34 cellular contexts compared by ENCODE assay signal in the genomic region with DNA sequence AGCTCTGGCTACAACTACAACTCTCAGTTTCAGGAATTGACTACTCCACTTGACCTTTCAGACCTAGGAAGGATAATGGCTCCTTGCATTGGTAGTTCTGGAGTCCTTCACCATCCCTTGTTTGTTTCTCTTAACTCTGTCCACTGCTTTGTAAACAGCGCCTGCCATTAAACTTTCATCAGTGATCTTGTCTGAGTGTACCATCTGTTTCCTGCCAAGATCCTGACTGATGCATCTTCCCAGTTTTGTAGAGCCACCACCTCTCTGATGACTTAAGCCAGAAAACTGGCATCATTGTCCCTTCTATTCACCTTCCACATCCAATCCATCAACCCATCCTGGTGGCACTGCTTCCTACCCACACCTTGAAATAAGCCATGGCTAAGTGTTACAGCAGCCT.
"Had no signal": no experiment of that assay in that cellular context is flagged by ENCODE, and none has a peak within 500 bp of the region (broad histone marks: within the 10 kb centered on the region; RNA-seq: fewer than 3 reads in every experiment).

No MANE protein-coding gene starts in this region.

- H3K36me3 ChIP-seq: ascending aorta, breast epithelium, cardiac muscle cell, colonic mucosa, esophagus squamous epithelium had no signal

- H3K9me3 ChIP-seq: ascending aorta, breast epithelium, colonic mucosa, esophagus squamous epithelium had no signal

- H3K27ac ChIP-seq: ascending aorta, breast epithelium, cardiac muscle cell, colonic mucosa, epithelial cell of prostate, esophagus squamous epithelium had no signal

- DNase-seq: activated CD4-positive, alpha-beta memory T cell treated with anti-CD3 and anti-CD28 coated beads, Interleukin-2, amount 10 ng/mL, durations not matched to agents 7 days and 5 days; activated CD4-positive, alpha-beta T cell treated with anti-CD3 and anti-CD28 coated beads for 36 hours; activated CD4-positive, alpha-beta T cell treated with anti-CD3 and anti-CD28 coated beads, Interleukin-2, amount 10 ng/mL, durations not matched to agents 24 days and 14 days; activated CD4-positive, alpha-beta T cell treated with anti-CD3 and anti-CD28 coated beads, Interleukin-2, amount 50 U/mL, for 4 hours; activated CD4-positive, CD25-positive, alpha-beta regulatory T cell; activated CD4-positive, CD25-positive, alpha-beta regulatory T cell treated with anti-CD3 and anti-CD28 coated beads, Interleukin-2, amount 50 U/mL, for 72 hours; activated CD8-positive, alpha-beta memory T cell treated with anti-CD3 and anti-CD28 coated beads, Interleukin-2, amount 50 U/mL, for 48 hours; activated gamma-delta T cell; activated naive CD4-positive, alpha-beta T cell; activated naive CD4-positive, alpha-beta T cell treated with anti-CD3 and anti-CD28 coated beads, Interleukin-2, amount 10 ng/mL, durations not matched to agents 7 days and 5 days; activated naive CD8-positive, alpha-beta T cell treated with anti-CD3 and anti-CD28 coated beads, Interleukin-2, amount 10 ng/mL, durations not matched to agents 7 days and 5 days; activated T-cell treated with anti-CD3 and anti-CD28 coated beads for 4 hours; activated T-cell treated with anti-CD3 and anti-CD28 coated beads, Interleukin-2, amount 50 U/mL, for 24 hours; activated T-cell treated with anti-CD3 and anti-CD28 coated beads, Interleukin-2, amount 50 U/mL, for 72 hours; central memory CD4-positive, alpha-beta T cell; cerebellar nuclear complex; colonic mucosa; effector CD8-positive, alpha-beta T cell; esophagus squamous epithelium; foreskin fibroblast; head of caudate nucleus; T-helper 1 cell; T-helper 17 cell; T1000 had no signal

- H3K36me3 Mint-ChIP-seq: activated naive CD4-positive, alpha-beta T cell treated with anti-CD3 and anti-CD28 coated beads, Interleukin-2, amount 10 ng/mL, durations not matched to agents 7 days and 5 days; activated naive CD4-positive, alpha-beta T cell treated with anti-CD3 and anti-CD28 coated beads, Interleukin-2, amount 50 U/mL, for 72 hours; activated naive CD8-positive, alpha-beta T cell treated with anti-CD3 and anti-CD28 coated beads, Interleukin-2, amount 10 ng/mL, durations not matched to agents 7 days and 5 days; brain had no signal

- H3K4me1 ChIP-seq: ascending aorta, breast epithelium, colonic mucosa, esophagus squamous epithelium had no signal

- H3K27me3 ChIP-seq: ascending aorta, breast epithelium, cardiac muscle cell, colonic mucosa, esophagus squamous epithelium had no signal

- H3K4me1 Mint-ChIP-seq: activated CD4-positive, alpha-beta memory T cell treated with anti-CD3 and anti-CD28 coated beads, Interleukin-2, amount 10 ng/mL, durations not matched to agents 7 days and 5 days; activated CD4-positive, alpha-beta T cell treated with anti-CD3 and anti-CD28 coated beads for 36 hours; activated CD4-positive, alpha-beta T cell treated with anti-CD3 and anti-CD28 coated beads, Interleukin-2, amount 10 ng/mL, durations not matched to agents 24 days and 14 days; activated naive CD4-positive, alpha-beta T cell treated with anti-CD3 and anti-CD28 coated beads, Interleukin-2, amount 10 ng/mL, durations not matched to agents 7 days and 5 days; activated naive CD8-positive, alpha-beta T cell treated with anti-CD3 and anti-CD28 coated beads, Interleukin-2, amount 10 ng/mL, durations not matched to agents 7 days and 5 days; brain; T-helper 17 cell had no signal

- H3K27me3 Mint-ChIP-seq: activated CD4-positive, alpha-beta memory T cell treated with anti-CD3 and anti-CD28 coated beads, Interleukin-2, amount 10 ng/mL, durations not matched to agents 7 days and 5 days; activated naive CD4-positive, alpha-beta T cell treated with anti-CD3 and anti-CD28 coated beads, Interleukin-2, amount 10 ng/mL, durations not matched to agents 7 days and 5 days; activated naive CD8-positive, alpha-beta T cell treated with anti-CD3 and anti-CD28 coated beads, Interleukin-2, amount 10 ng/mL, durations not matched to agents 7 days and 5 days; T-helper 17 cell had no signal

- H3K27ac Mint-ChIP-seq: activated CD4-positive, alpha-beta memory T cell treated with anti-CD3 and anti-CD28 coated beads, Interleukin-2, amount 10 ng/mL, durations not matched to agents 7 days and 5 days; activated CD4-positive, alpha-beta T cell treated with anti-CD3 and anti-CD28 coated beads for 36 hours; activated CD4-positive, alpha-beta T cell treated with anti-CD3 and anti-CD28 coated beads, Interleukin-2, amount 10 ng/mL, durations not matched to agents 24 days and 14 days; activated naive CD4-positive, alpha-beta T cell treated with anti-CD3 and anti-CD28 coated beads, Interleukin-2, amount 10 ng/mL, durations not matched to agents 7 days and 5 days; activated naive CD8-positive, alpha-beta T cell treated with anti-CD3 and anti-CD28 coated beads, Interleukin-2, amount 10 ng/mL, durations not matched to agents 7 days and 5 days; activated T-cell treated with anti-CD3 and anti-CD28 coated beads, Interleukin-2, amount 50 U/mL, for 24 hours; activated T-cell treated with anti-CD3 and anti-CD28 coated beads, Interleukin-2, amount 50 U/mL, for 72 hours; brain; T-helper 17 cell; T-helper 2 cell treated with Interferon-gamma antibody and Interleukin-4, amounts not matched to agents 5 μg/mL and 100 μg/mL, for 36 hours had no signal

- H3K9me3 Mint-ChIP-seq: activated CD4-positive, alpha-beta memory T cell treated with anti-CD3 and anti-CD28 coated beads, Interleukin-2, amount 10 ng/mL, durations not matched to agents 7 days and 5 days; activated naive CD4-positive, alpha-beta T cell treated with anti-CD3 and anti-CD28 coated beads, Interleukin-2, amount 10 ng/mL, durations not matched to agents 7 days and 5 days; activated naive CD8-positive, alpha-beta T cell treated with anti-CD3 and anti-CD28 coated beads, Interleukin-2, amount 10 ng/mL, durations not matched to agents 7 days and 5 days; activated T-cell treated with anti-CD3 and anti-CD28 coated beads, Interleukin-2, amount 50 U/mL, for 24 hours; activated T-cell treated with anti-CD3 and anti-CD28 coated beads, Interleukin-2, amount 50 U/mL, for 72 hours; brain; T-helper 2 cell treated with Interferon-gamma antibody and Interleukin-4, amounts not matched to agents 5 μg/mL and 100 μg/mL, for 36 hours had no signal

- FAIRE-seq: endometrium, endothelial cell of umbilical vein, frontal cortex had no signal

- H3K4me3 Mint-ChIP-seq: activated CD4-positive, alpha-beta memory T cell treated with anti-CD3 and anti-CD28 coated beads, Interleukin-2, amount 10 ng/mL, durations not matched to agents 7 days and 5 days; activated CD4-positive, alpha-beta T cell treated with anti-CD3 and anti-CD28 coated beads for 36 hours; activated CD4-positive, alpha-beta T cell treated with anti-CD3 and anti-CD28 coated beads, Interleukin-2, amount 10 ng/mL, durations not matched to agents 24 days and 14 days; activated naive CD4-positive, alpha-beta T cell treated with anti-CD3 and anti-CD28 coated beads, Interleukin-2, amount 10 ng/mL, durations not matched to agents 7 days and 5 days; activated naive CD8-positive, alpha-beta T cell treated with anti-CD3 and anti-CD28 coated beads, Interleukin-2, amount 10 ng/mL, durations not matched to agents 7 days and 5 days; activated T-cell treated with anti-CD3 and anti-CD28 coated beads, Interleukin-2, amount 50 U/mL, for 24 hours; activated T-cell treated with anti-CD3 and anti-CD28 coated beads, Interleukin-2, amount 50 U/mL, for 72 hours; brain; T-helper 17 cell; T-helper 2 cell treated with Interferon-gamma antibody and Interleukin-4, amounts not matched to agents 5 μg/mL and 100 μg/mL, for 36 hours had no signal

- ATAC-seq: activated CD4-positive, alpha-beta T cell treated with anti-CD3 and anti-CD28 coated beads for 36 hours; activated naive CD4-positive, alpha-beta T cell treated with anti-CD3 and anti-CD28 coated beads, Interleukin-2, amount 50 U/mL, for 72 hours; activated T-cell treated with anti-CD3 and anti-CD28 coated beads, Interleukin-2, amount 50 U/mL, for 72 hours; T-helper 17 cell had no signal

- H3K4me3 ChIP-seq: ascending aorta, breast epithelium, cardiac muscle cell, colonic mucosa, esophagus squamous epithelium had no signal
